Comparison of ENCODE assay signal across 9 cellular contexts in genomic region chr16:3457434-3458252, GRCh38. TPM values are rescaled to one million over a fixed set of nuclear protein-coding genes. Genes with fewer than 3 reads are reported as not detected.
DNase-seq lines count a peak whose midpoint lies in the region; ATAC-seq, FAIRE-seq and TF ChIP-seq lines count a peak whose summit lies in the region.
"Had no signal": no experiment of that assay in that cellular context is flagged by ENCODE, and none has a peak within 500 bp of the region (broad histone marks: within the 10 kb centered on the region; RNA-seq: fewer than 3 reads in every experiment).

No MANE protein-coding gene starts in this region.

- peak; percentile 81 for TF ChIP-seq POLR2A in GM18951 (IDR thresholded peaks at IDR 0.05; ENCODE audit: extremely low read depth, insufficient read depth, insufficient read length)

- peak overlapping the region; percentile 59 to 90 for H3K4me3 ChIP-seq in kidney (ENCODE audit: low read length in 2 of 2)

- H3K9ac ChIP-seq in kidney (ENCODE audit: low read length in 2 of 2): peak overlapping the region; percentile 52 to 97

- H3K27ac ChIP-seq in kidney (ENCODE audit: low read depth in 2 of 2, low read length in 2 of 2): peak overlapping the region; percentile 95 to 98

- TF ChIP-seq CTCF in kidney (IDR thresholded peaks at IDR 0.05; ENCODE audit: borderline replicate concordance, extremely low read depth, insufficient read depth): peak; percentile 29

- H3K4me1 ChIP-seq in kidney (ENCODE audit: control insufficient read depth in 1 of 2, insufficient read depth in 1 of 2, low read depth in 1 of 2, low read length in 2 of 2): peaks cover 29 to 31% of the 10 kb centered on the region in 2 donors

- in situ Hi-C loops in GM18951 (cut with MboI; ENCODE audit: low sequenced_read_pairs, unreplicated experiment): no loop called here

- no peaks in the 10 kb centered on the region for H3K9me3 ChIP-seq in kidney (ENCODE audit: control insufficient read depth in 1 of 2, low read length in 2 of 2)

- intact Hi-C loops in kidney (cut with DNase I): no loop called here

- H3K36me3 ChIP-seq in kidney (ENCODE audit: control insufficient read depth in 1 of 2, insufficient read depth in 2 of 2, low read length in 2 of 2): no peaks in the 10 kb centered on the region

- FAIRE-seq in kidney (lab: Jason Lieb, UNC): no peak
- FAIRE-seq: colon had no signal

- peak; percentile 81 for ATAC-seq in HG03175 (IDR thresholded peaks at IDR 0.05; ENCODE audit: unreplicated experiment)

- DNase-seq in AG20443 (ENCODE audit: low spot score): peak; percentile 100
- peak; percentile 90 for DNase-seq in NCI-H2196 treated with DMSO at 0.1 percent for 48 hours (lab: John Stamatoyannopoulos, UW; ENCODE audit: unreplicated experiment)
- DNase-seq in activated CD4-positive, CD25-positive, alpha-beta regulatory T cell treated with anti-CD3 and anti-CD28 coated beads, Interleukin-2, amount 50 U/mL, for 16 hours (ENCODE audit: low read depth, low spot score): peak; percentile 76
- peak; percentile 90 for DNase-seq in central memory CD4-positive, alpha-beta T cell
- DNase-seq in kidney: peak; percentile 96
- DNase-seq in stimulated activated CD4-positive, alpha-beta T cell treated with anti-CD3 and anti-CD28 coated beads, Interleukin-15, amount 100 ng/mL, for 1 hour (ENCODE audit: low read depth in 1 of 2, low spot score in 1 of 2): peak; percentile 87 to 92

RNA-seq across cellular contexts. Expression of gene NAA60, which starts 14.2 kb away (rescaled TPM):
- 51.6 TPM for total RNA-seq in kidney
- 66.6 TPM for polyA plus RNA-seq in kidney (ENCODE audit: insufficient read depth, low read depth, low replicate concordance)

RNA-seq across cellular contexts. Expression of gene ZNF597, which starts 14.3 kb away (rescaled TPM):
- total RNA-seq in kidney: 3.4 TPM
- polyA plus RNA-seq in kidney (ENCODE audit: insufficient read depth, low read depth, low replicate concordance): 0.99 TPM

RNA-seq across cellular contexts. Expression of gene C16orf90, which starts 37.6 kb away (rescaled TPM):
- total RNA-seq in kidney: not detected
- polyA plus RNA-seq in kidney (ENCODE audit: insufficient read depth, low read depth, low replicate concordance): not detected

RNA-seq across cellular contexts. Expression of gene CLUAP1, which starts 43.2 kb away (rescaled TPM):
- total RNA-seq in kidney: 44.8 TPM
- 39.3 TPM for polyA plus RNA-seq in kidney (ENCODE audit: insufficient read depth, low read depth, low replicate concordance)

RNA-seq across cellular contexts. Expression of gene ZNF174, which starts 56.6 kb away (rescaled TPM):
- 12.4 TPM for total RNA-seq in kidney
- 10.9 TPM for polyA plus RNA-seq in kidney (ENCODE audit: insufficient read depth, low read depth, low replicate concordance)

Comparison
In these comparisons a context has a peak if more than half of its experiments do, and no peak if none do; other contexts are left out.
1. Peak in every context shown above with its lines: DNase-seq, ATAC-seq, H3K4me3 ChIP-seq and H3K27ac ChIP-seq.